8 cellular contexts compared by ENCODE assay signal in genomic region chr10:113788604-113789083, GRCh38. TPM values are rescaled to one million over a fixed set of nuclear protein-coding genes. Genes with fewer than 3 reads are reported as not detected.
DNase-seq lines count a peak whose midpoint lies in the region; ATAC-seq and TF ChIP-seq lines count a peak whose summit lies in the region.

No MANE protein-coding gene starts in this region.

- no peak for TF ChIP-seq POLR2A in vagina (IDR thresholded peaks at IDR 0.05)

- CTCF ChIA-PET in PC-9 (lab: Charles Lee) = no interaction called here

- H3F3A ChIP-seq in PC-9 (ENCODE audit: insufficient read depth, low read depth) = no peaks in the 10 kb centered on the region

- H3K27ac ChIP-seq in PC-9 = no peak overlapping the region
- H3K27ac ChIP-seq in vagina = peak overlapping the region; percentile 28

- H3K27me3 ChIP-seq in PC-9 (ENCODE audit: insufficient read depth, low read depth) = no peaks in the 10 kb centered on the region
- no peaks in the 10 kb centered on the region for H3K27me3 ChIP-seq in vagina

- ATAC-seq in GM18867 (IDR thresholded peaks at IDR 0.05; ENCODE audit: unreplicated experiment) = peak; percentile 73
- ATAC-seq in HG02840 (IDR thresholded peaks at IDR 0.05; ENCODE audit: low FRiP score, unreplicated experiment) = peak; percentile 72

- no peaks in the 10 kb centered on the region for H3K79me2 ChIP-seq in PC-9 (ENCODE audit: low read depth)

- H3K4me1 ChIP-seq in PC-9 (replicated peaks; ENCODE audit: insufficient read depth) (no peaks in the 10 kb centered on the region), vagina (no peaks in the 10 kb centered on the region)

- BruUV-seq in PC-9 (replicated peaks; lab: Mats Ljungman, UMichigan) = no TSS peak

- H2AFZ ChIP-seq in PC-9 = no peak overlapping the region

- no peak overlapping the region for H3K4me3 ChIP-seq in PC-9
- no peak overlapping the region for H3K4me3 ChIP-seq in foreskin fibroblast (ENCODE audit: low read depth in 1 of 2, low read length in 2 of 2)
- H3K4me3 ChIP-seq in vagina = no peak overlapping the region

- peak; percentile 21 to 35 for DNase-seq in PC-9
- peak; percentile 91 to 97 for DNase-seq in foreskin fibroblast
- DNase-seq in vagina (ENCODE audit: extremely low spot score in 2 of 2) = no peak
- DNase-seq in NCI-H2196 treated with DMSO at 0.1 percent for 48 hours (lab: John Stamatoyannopoulos, UW; ENCODE audit: unreplicated experiment) = no peak
- DNase-seq in NOMO-1 (lab: John Stamatoyannopoulos, UW; ENCODE audit: unreplicated experiment in 2 of 2) = no peak
- no peak for DNase-seq in DMS79 (lab: John Stamatoyannopoulos, UW)

- intact Hi-C loops in PC-9 (cut with micrococcal nuclease; ENCODE audit: unreplicated experiment) = no loop called here
- intact Hi-C loops in vagina (cut with DNase I) = no loop called here

- H3K36me3 ChIP-seq in PC-9 (ENCODE audit: low read depth) = no peaks in the 10 kb centered on the region
- no peaks in the 10 kb centered on the region for H3K36me3 ChIP-seq in vagina

- no peak overlapping the region for H3K4me2 ChIP-seq in PC-9

- POLR2A ChIA-PET in PC-9 (lab: Charles Lee; ENCODE audit: unreplicated experiment) = interaction anchor here (0.6 to 0.7 kb wide), 2 partner anchors 9 to 42 kb away, joined by 3 to 7 read pairs; no protein-coding TSS in a partner anchor

- H4K20me1 ChIP-seq in PC-9 (ENCODE audit: insufficient read depth) = no peaks in the 10 kb centered on the region

- TF ChIP-seq CTCF in PC-9 (conservative IDR thresholded peaks at IDR 0.05) (no peak), foreskin fibroblast (IDR thresholded peaks at IDR 0.05; ENCODE audit: low read depth, low read length) (no peak), vagina (IDR thresholded peaks at IDR 0.05) (no peak)

- no peaks in the 10 kb centered on the region for H3K9me2 ChIP-seq in PC-9 (ENCODE audit: insufficient read depth)

- no peaks in the 10 kb centered on the region for H3K9me3 ChIP-seq in PC-9 (ENCODE audit: insufficient read depth, low read depth)
- H3K9me3 ChIP-seq in vagina = no peaks in the 10 kb centered on the region

RNA-seq across cellular contexts. Expression of gene PLEKHS1, which starts 37.2 kb away (rescaled TPM):
- total RNA-seq in PC-9 (2021) (2.9 and 4.9 TPM in 2 replicates), vagina (not detected)

Comparison
In these comparisons a context has a peak if more than half of its experiments do, and no peak if none do; other contexts are left out.
1. DNase-seq: peak in PC-9 (2 of 2) and foreskin fibroblast (2 of 2); none in vagina (0 of 2), NCI-H2196 treated with DMSO at 0.1 percent for 48 hours (single experiment), NOMO-1 (0 of 2) and DMS79 (single experiment).